Comparison of ENCODE assay signal across 9 cellular contexts in the genomic region with DNA sequence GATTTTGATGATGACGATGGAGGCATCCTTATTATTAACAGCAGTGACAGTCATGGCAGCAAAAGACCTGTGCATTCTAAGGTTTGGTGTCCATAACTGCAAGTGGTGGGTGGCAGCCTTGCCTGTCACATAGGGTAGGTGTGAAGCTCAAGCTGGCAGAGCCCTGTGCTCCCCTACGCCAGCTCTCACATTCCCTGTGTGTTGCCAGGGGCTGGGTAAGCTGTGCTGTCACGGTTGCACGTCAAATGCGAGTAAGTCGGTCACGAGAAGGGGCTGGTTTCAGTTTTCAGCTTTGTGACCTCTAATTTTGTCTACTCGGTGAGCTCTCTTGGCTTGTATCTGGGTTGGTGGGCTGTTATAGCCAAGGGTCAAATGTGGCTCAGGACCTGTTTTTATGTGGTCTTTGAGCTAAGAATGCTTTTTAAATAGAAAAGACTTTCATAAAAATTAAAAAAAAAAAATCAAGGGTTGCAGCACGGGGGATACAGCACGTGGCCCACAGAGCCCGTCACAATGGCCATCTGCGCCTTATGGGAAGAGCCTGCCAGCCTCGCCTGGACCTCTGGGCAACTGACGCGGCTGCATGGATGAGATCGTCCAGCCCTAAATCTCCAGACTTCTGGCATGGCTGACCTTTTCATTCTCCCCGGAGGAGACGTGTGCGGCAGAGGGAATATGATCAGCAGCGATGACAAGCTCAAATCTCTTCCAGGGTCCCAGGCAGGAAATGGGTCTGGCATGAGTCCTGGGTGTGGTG.
DNase-seq lines count a peak whose midpoint lies in the region; ATAC-seq and TF ChIP-seq lines count a peak whose summit lies in the region.
"Had no signal": no experiment of that assay in that cellular context is flagged by ENCODE, and none has a peak within 500 bp of the region (broad histone marks: within the 10 kb centered on the region; RNA-seq: fewer than 3 reads in every experiment).

No MANE protein-coding gene starts in this region.

- no peak for TF ChIP-seq CTCF in natural killer cell (IDR thresholded peaks at IDR 0.05)

- H3K27me3 Mint-ChIP-seq in memory B cell (peaks cover 8% of the 10 kb centered on the region), natural killer cell (ENCODE audit: low read depth in 2 of 2) (peaks cover 0 to 9% of the 10 kb centered on the region in 2 donors)

- ATAC-seq in GM18511 (IDR thresholded peaks at IDR 0.05; ENCODE audit: unreplicated experiment) (peak; percentile 47), GM21619 (IDR thresholded peaks at IDR 0.05; ENCODE audit: unreplicated experiment) (peak; percentile 39), HG03520 (IDR thresholded peaks at IDR 0.05; ENCODE audit: unreplicated experiment) (peak; percentile 42), memory B cell (ENCODE audit: low read depth) (no peak), natural killer cell (no peak)

- intact Hi-C loops in natural killer cell (cut with micrococcal nuclease), result no loop called here

- H3K36me3 Mint-ChIP-seq in memory B cell (no peaks in the 10 kb centered on the region), natural killer cell (no peaks in the 10 kb centered on the region)

- H3K4me3 Mint-ChIP-seq in memory B cell (peak overlapping the region; percentile 56), natural killer cell (no peak overlapping the region)

- H3K9me3 Mint-ChIP-seq in memory B cell, result no peaks in the 10 kb centered on the region
- H3K9me3 Mint-ChIP-seq in natural killer cell, result no peaks in the 10 kb centered on the region

- no peak overlapping the region for H3K27ac Mint-ChIP-seq in memory B cell
- H3K27ac Mint-ChIP-seq in natural killer cell, result no peak overlapping the region

- DNase-seq in memory B cell (ENCODE audit: low spot score in 2 of 2) (no peak), SW480 (ENCODE audit: low spot score) (no peak), natural killer cell (no peak), NCI-H2196 (lab: John Stamatoyannopoulos, UW; ENCODE audit: unreplicated experiment) (no peak)
- no peak for DNase-seq in activated T-cell treated with anti-CD3 and anti-CD28 coated beads, Interleukin-2, amount 50 U/mL, for 1 hour
- DNase-seq: EL had no signal

- peaks cover 18% of the 10 kb centered on the region for H3K4me1 Mint-ChIP-seq in memory B cell
- H3K4me1 Mint-ChIP-seq in natural killer cell, result no peaks in the 10 kb centered on the region

Comparison
In these comparisons a context has a peak if more than half of its experiments do, and no peak if none do; other contexts are left out.
1. ATAC-seq: peak in GM18511 (single experiment), GM21619 (single experiment) and HG03520 (single experiment); none in memory B cell (single experiment) and natural killer cell (0 of 3).